Comparison of ENCODE assay signal across 21 cellular contexts in genomic region chr19:45066921-45067661, GRCh38. TPM values are rescaled to one million over a fixed set of nuclear protein-coding genes. Genes with fewer than 3 reads are reported as not detected.
"Had no signal": no experiment of that assay in that cellular context is flagged by ENCODE, and none has a peak within 500 bp of the region (broad histone marks: within the 10 kb centered on the region; RNA-seq: fewer than 3 reads in every experiment).

No MANE protein-coding gene starts in this region.

- H3K27me3 Mint-ChIP-seq: activated CD4-positive, alpha-beta memory T cell treated with anti-CD3 and anti-CD28 coated beads for 36 hours; activated CD8-positive, alpha-beta memory T cell treated with anti-CD3 and anti-CD28 coated beads, Interleukin-2, amount 10 ng/mL, durations not matched to agents 7 days and 5 days; stimulated activated naive CD8-positive, alpha-beta T cell treated with anti-CD3 and anti-CD28 coated beads, Interleukin-15, amount 100 ng/mL, for 72 hours had no signal

- ATAC-seq: activated CD8-positive, alpha-beta memory T cell treated with anti-CD3 and anti-CD28 coated beads, Interleukin-2, amount 10 ng/mL, durations not matched to agents 7 days and 5 days; stimulated activated naive CD8-positive, alpha-beta T cell treated with anti-CD3 and anti-CD28 coated beads, Interleukin-15, amount 100 ng/mL, for 72 hours; WTC11 had no signal

- H3K9me3 ChIP-seq: adrenal gland, prostate gland, right atrium auricular region, suprapubic skin, transverse colon, vagina had no signal

- H3K4me1 ChIP-seq: adrenal gland, prostate gland, right atrium auricular region, transverse colon had no signal

- H3K27me3 ChIP-seq: adrenal gland, right atrium auricular region, suprapubic skin, transverse colon, vagina had no signal

- DNase-seq: activated CD4-positive, alpha-beta memory T cell treated with anti-CD3 and anti-CD28 coated beads for 36 hours; activated CD4-positive, alpha-beta T cell treated with anti-CD3 and anti-CD28 coated beads for 4 hours; activated CD8-positive, alpha-beta memory T cell treated with anti-CD3 and anti-CD28 coated beads, Interleukin-2, amount 10 ng/mL, durations not matched to agents 7 days and 5 days; activated naive CD4-positive, alpha-beta T cell treated with anti-CD3 and anti-CD28 coated beads, Interleukin-2, amount 50 U/mL, for 16 hours; adrenal gland; effector memory CD4-positive, alpha-beta T cell; hippocampal formation; midbrain; stimulated activated CD4-positive, alpha-beta T cell treated with anti-CD3 and anti-CD28 coated beads, Interleukin-2, amount 100 ng/mL, for 24 hours; stimulated activated naive CD8-positive, alpha-beta T cell treated with anti-CD3 and anti-CD28 coated beads, Interleukin-15, amount 100 ng/mL, for 72 hours; transverse colon had no signal

- H3K9me3 Mint-ChIP-seq: activated CD4-positive, alpha-beta memory T cell treated with anti-CD3 and anti-CD28 coated beads for 36 hours; activated T-helper 2 cell treated with anti-CD3 and anti-CD28 coated beads, Interferon-gamma antibody, Interleukin-2, Interleukin-4, amounts not matched to agents 10 μg/mL and 5 μg/mL and 100 μg/mL, durations not matched to agents 14 hours and 24 hours and 36 hours; nephron; stimulated activated naive CD8-positive, alpha-beta T cell treated with anti-CD3 and anti-CD28 coated beads, Interleukin-15, amount 100 ng/mL, for 72 hours; T-helper 2 cell treated with Interferon-gamma antibody and Interleukin-4, amounts not matched to agents 5 μg/mL and 100 μg/mL, for 36 hours; WTC11 had no signal

- H3K4me3 Mint-ChIP-seq: activated CD4-positive, alpha-beta memory T cell treated with anti-CD3 and anti-CD28 coated beads for 36 hours; activated CD8-positive, alpha-beta memory T cell treated with anti-CD3 and anti-CD28 coated beads, Interleukin-2, amount 10 ng/mL, durations not matched to agents 7 days and 5 days; nephron; stimulated activated naive CD8-positive, alpha-beta T cell treated with anti-CD3 and anti-CD28 coated beads, Interleukin-15, amount 100 ng/mL, for 72 hours; T-helper 2 cell treated with Interferon-gamma antibody and Interleukin-4, amounts not matched to agents 5 μg/mL and 100 μg/mL, for 36 hours; WTC11 had no signal

- H3K4me3 ChIP-seq: adrenal gland, lung, prostate gland, right atrium auricular region, suprapubic skin, transverse colon, vagina had no signal

- H3K4me1 Mint-ChIP-seq: activated CD8-positive, alpha-beta memory T cell treated with anti-CD3 and anti-CD28 coated beads, Interleukin-2, amount 10 ng/mL, durations not matched to agents 7 days and 5 days; nephron had no signal

- H3K27ac ChIP-seq: adrenal gland, prostate gland, right atrium auricular region, suprapubic skin, transverse colon, vagina had no signal

- H3K27ac Mint-ChIP-seq: activated CD4-positive, alpha-beta memory T cell treated with anti-CD3 and anti-CD28 coated beads for 36 hours; activated CD8-positive, alpha-beta memory T cell treated with anti-CD3 and anti-CD28 coated beads, Interleukin-2, amount 10 ng/mL, durations not matched to agents 7 days and 5 days; activated T-helper 2 cell treated with anti-CD3 and anti-CD28 coated beads, Interferon-gamma antibody, Interleukin-2, Interleukin-4, amounts not matched to agents 10 μg/mL and 5 μg/mL and 100 μg/mL, durations not matched to agents 14 hours and 24 hours and 36 hours; nephron; T-helper 2 cell treated with Interferon-gamma antibody and Interleukin-4, amounts not matched to agents 5 μg/mL and 100 μg/mL, for 36 hours; WTC11 had no signal

RNA-seq across cellular contexts. Expression of gene ZNF296, which starts 9.2 kb away (rescaled TPM):
- total RNA-seq: skeletal muscle tissue had no signal
